8 cellular contexts compared by ENCODE assay signal in the genomic region with DNA sequence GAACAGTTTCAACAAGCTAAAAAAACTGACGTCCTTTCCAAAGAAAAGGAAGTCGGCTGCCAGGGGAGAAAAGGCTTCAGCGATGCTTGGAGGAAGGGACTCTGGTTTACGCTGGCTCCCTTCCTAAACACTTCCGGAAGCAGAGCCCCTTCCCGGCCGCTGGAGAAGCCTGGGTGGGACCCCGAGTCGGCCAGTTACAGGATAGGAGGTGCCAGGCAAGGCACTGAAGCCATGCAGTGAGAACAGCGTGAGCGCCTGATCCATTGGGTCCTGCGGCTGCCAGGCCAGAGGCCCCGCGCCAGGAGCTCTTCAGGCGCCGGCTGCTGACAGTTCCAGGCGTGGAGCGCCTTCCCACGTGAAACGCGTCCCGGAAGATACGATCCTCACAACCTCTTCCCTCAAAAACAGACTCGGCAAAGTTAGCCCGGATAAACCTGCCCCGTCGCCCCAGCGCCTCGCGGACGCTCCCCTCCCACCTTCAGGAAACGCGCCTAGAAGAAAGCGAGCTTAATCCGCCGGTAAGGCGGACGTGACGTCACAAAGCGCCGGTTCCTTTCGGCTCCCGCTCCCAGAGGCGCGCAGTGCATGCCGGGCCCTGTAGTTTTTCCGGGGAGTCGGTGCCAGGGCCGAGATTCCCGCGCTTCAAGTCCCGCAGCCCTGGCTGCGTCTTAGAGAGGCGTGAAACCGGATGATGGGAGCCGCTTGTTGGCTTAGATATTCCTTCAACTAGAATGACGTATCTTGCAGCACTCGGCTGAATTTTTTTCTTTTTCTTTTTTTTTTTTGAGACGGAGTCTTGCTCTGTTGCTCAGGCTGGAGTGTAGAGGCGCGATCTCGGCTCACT. TPM values are rescaled to one million over a fixed set of nuclear protein-coding genes. Genes with fewer than 3 reads are reported as not detected.
A peak's percentile ranks its signal among the peaks of the same experiment; 100 is the strongest.
DNase-seq lines count a peak whose midpoint lies in the region; ATAC-seq and TF ChIP-seq lines count a peak whose summit lies in the region.

A gene with protein sequence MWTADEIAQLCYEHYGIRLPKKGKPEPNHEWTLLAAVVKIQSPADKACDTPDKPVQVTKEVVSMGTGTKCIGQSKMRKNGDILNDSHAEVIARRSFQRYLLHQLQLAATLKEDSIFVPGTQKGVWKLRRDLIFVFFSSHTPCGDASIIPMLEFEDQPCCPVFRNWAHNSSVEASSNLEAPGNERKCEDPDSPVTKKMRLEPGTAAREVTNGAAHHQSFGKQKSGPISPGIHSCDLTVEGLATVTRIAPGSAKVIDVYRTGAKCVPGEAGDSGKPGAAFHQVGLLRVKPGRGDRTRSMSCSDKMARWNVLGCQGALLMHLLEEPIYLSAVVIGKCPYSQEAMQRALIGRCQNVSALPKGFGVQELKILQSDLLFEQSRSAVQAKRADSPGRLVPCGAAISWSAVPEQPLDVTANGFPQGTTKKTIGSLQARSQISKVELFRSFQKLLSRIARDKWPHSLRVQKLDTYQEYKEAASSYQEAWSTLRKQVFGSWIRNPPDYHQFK (minus strand): TSS at position 520 of the 844 bp plus-strand sequence. CDS start 2,482 bp downstream, outside the sequence.

- DNase-seq in Ammon's horn (ENCODE audit: low spot score) (peak; percentile 97), GM19238 (ENCODE audit: insufficient read length, low spot score) (peak; percentile 88), NCI-H524 (lab: John Stamatoyannopoulos, UW) (peak; percentile 95 to 98), choroid plexus epithelial cell (ENCODE audit: low read depth) (peak; percentile 99), kidney glomerular epithelial cell (lab: John Stamatoyannopoulos, UW) (peak; percentile 91)
- DNase-seq in activated CD4-positive, alpha-beta T cell treated with anti-CD3 and anti-CD28 coated beads for 36 hours, result peak; percentile 99
- DNase-seq in stimulated activated CD4-positive, alpha-beta T cell treated with anti-CD3 and anti-CD28 coated beads, Interleukin-1b, Interleukin-23, amount 100 ng/mL, for 1 hour (ENCODE audit: low read depth in 2 of 2), result peak; percentile 86 to 87

- H3K4me3 Mint-ChIP-seq in activated CD4-positive, alpha-beta T cell treated with anti-CD3 and anti-CD28 coated beads for 36 hours, result peak within 1 kb of the TSS; percentile 93

- no peaks in the 10 kb centered on the region for H3K9me3 Mint-ChIP-seq in activated CD4-positive, alpha-beta T cell treated with anti-CD3 and anti-CD28 coated beads for 36 hours (ENCODE audit: low read depth)

- CTCF ChIA-PET in activated CD4-positive, alpha-beta T cell treated with anti-CD3 and anti-CD28 coated beads for 36 hours (lab: Charles Lee), result interaction anchor here (0.6 to 4.5 kb wide), 12 partner anchors 13 to 1547 kb away, joined by 3 to 26 read pairs (median 4); partner anchors contain the start of genes CFDP1, GABARAPL2, KARS1 and TERF2IP

- TF ChIP-seq CTCF in choroid plexus epithelial cell (conservative IDR thresholded peaks at IDR 0.05; ENCODE audit: low read depth, low read length), result no peak

- peak; percentile 92 for ATAC-seq in HG03442 (IDR thresholded peaks at IDR 0.05; ENCODE audit: unreplicated experiment)
- peak; percentile 94 for ATAC-seq in activated CD4-positive, alpha-beta T cell treated with anti-CD3 and anti-CD28 coated beads for 36 hours

- no peaks in the 10 kb centered on the region for H3K27me3 Mint-ChIP-seq in activated CD4-positive, alpha-beta T cell treated with anti-CD3 and anti-CD28 coated beads for 36 hours

- peak within 1 kb of the TSS; percentile 95 for H3K27ac Mint-ChIP-seq in activated CD4-positive, alpha-beta T cell treated with anti-CD3 and anti-CD28 coated beads for 36 hours

- POLR2A ChIA-PET in activated CD4-positive, alpha-beta T cell treated with anti-CD3 and anti-CD28 coated beads for 36 hours (lab: Charles Lee), result interaction anchor here (0.6 to 3.7 kb wide), 5 partner anchors 9 to 1567 kb away, joined by 3 to 59 read pairs (median 5); partner anchors contain the start of genes KARS1 and TERF2IP

- intact Hi-C loops in activated CD4-positive, alpha-beta T cell treated with anti-CD3 and anti-CD28 coated beads for 36 hours (cut with DNase I, micrococcal nuclease), result loop anchor here (1.0 to 10.0 kb wide), 15 partner anchors 24 to 1568 kb away; partner anchors contain the start of genes CFDP1 (in 2 of the 2), GABARAPL2 (in 2 of the 2), KARS1 (in 2 of the 2) and TERF2IP (in 2 of the 2)

- H3K36me3 Mint-ChIP-seq in activated CD4-positive, alpha-beta T cell treated with anti-CD3 and anti-CD28 coated beads for 36 hours (ENCODE audit: low read depth), result peaks cover 54% of the 10 kb centered on the region

- H3K4me1 Mint-ChIP-seq in activated CD4-positive, alpha-beta T cell treated with anti-CD3 and anti-CD28 coated beads for 36 hours, result peaks cover 45% of the 10 kb centered on the region

- H3K4me3 ChIP-seq in choroid plexus epithelial cell (ENCODE audit: low read depth, low read length), result peak within 1 kb of the TSS; percentile 82

RNA-seq across cellular contexts. Expression of the gene that starts here (rescaled TPM):
- total RNA-seq in activated CD4-positive, alpha-beta T cell treated with anti-CD3 and anti-CD28 coated beads for 36 hours, result 10 to 100 TPM; 48.3 to 55.7 TPM

Comparison
In these comparisons a context has a peak if more than half of its experiments do, and no peak if none do; other contexts are left out.
1. Peak in every context shown above with its lines: DNase-seq, ATAC-seq and H3K4me3 ChIP-seq.